Comparison of ENCODE assay signal across 8 cellular contexts in genomic region chr15:89358755-89359439, GRCh38. TPM values are rescaled to one million over a fixed set of nuclear protein-coding genes. Genes with fewer than 3 reads are reported as not detected.
DNase-seq lines count a peak whose midpoint lies in the region; ATAC-seq and TF ChIP-seq lines count a peak whose summit lies in the region.

No MANE protein-coding gene starts in this region.

- ATAC-seq in HG03354 (IDR thresholded peaks at IDR 0.05; ENCODE audit: poor library complexity, severe bottlenecking, unreplicated experiment), result peak; percentile 81
- peak; percentile 89 to 95 (median 92) for ATAC-seq in right lobe of liver

- H3K9me3 ChIP-seq in BLaER1, result no peaks in the 10 kb centered on the region
- H3K9me3 ChIP-seq in right lobe of liver, result no peaks in the 10 kb centered on the region

- H3K4me3 Mint-ChIP-seq in activated CD4-positive, alpha-beta T cell treated with anti-CD3 and anti-CD28 coated beads, Interleukin-2, amount 10 ng/mL, durations not matched to agents 7 days and 5 days, result peak overlapping the region; percentile 74
- peak overlapping the region; percentile 83 for H3K4me3 Mint-ChIP-seq in dendritic cell treated with granulocyte-macrophage colony-stimulating factor and Interleukin-4, amounts not matched to agents 40 ng/mL and 50 ng/mL, for 4 days

- H4K20me1 ChIP-seq in BLaER1, result peaks cover 54% of the 10 kb centered on the region

- intact Hi-C loops in dendritic cell treated with granulocyte-macrophage colony-stimulating factor and Interleukin-4, amounts not matched to agents 40 ng/mL and 50 ng/mL, for 4 days (cut with micrococcal nuclease), result loop anchor here (1.0 to 10.0 kb wide), 4 partner anchors 71 to 196 kb away; no protein-coding TSS in a partner anchor
- intact Hi-C loops in right lobe of liver (cut with DNase I), result loop anchor here in 1 of 2 donors (5.0 kb wide), 1 partner anchor 68 kb away; no protein-coding TSS in a partner anchor

- no peak overlapping the region for H3K27ac Mint-ChIP-seq in activated CD4-positive, alpha-beta T cell treated with anti-CD3 and anti-CD28 coated beads, Interleukin-2, amount 10 ng/mL, durations not matched to agents 7 days and 5 days
- H3K27ac Mint-ChIP-seq in dendritic cell treated with granulocyte-macrophage colony-stimulating factor and Interleukin-4, amounts not matched to agents 40 ng/mL and 50 ng/mL, for 4 days, result no peak overlapping the region

- no peak overlapping the region; the same call in 1 of the 2 replicates for H3K9ac ChIP-seq in BLaER1

- no peaks in the 10 kb centered on the region for H3K36me3 Mint-ChIP-seq in activated CD4-positive, alpha-beta T cell treated with anti-CD3 and anti-CD28 coated beads, Interleukin-2, amount 10 ng/mL, durations not matched to agents 7 days and 5 days (ENCODE audit: low read depth)
- H3K36me3 Mint-ChIP-seq in dendritic cell treated with granulocyte-macrophage colony-stimulating factor and Interleukin-4, amounts not matched to agents 40 ng/mL and 50 ng/mL, for 4 days (ENCODE audit: low read depth), result no peaks in the 10 kb centered on the region

- CTCF ChIA-PET in activated CD4-positive, alpha-beta T cell treated with anti-CD3 and anti-CD28 coated beads, Interleukin-2, amount 10 ng/mL, durations not matched to agents 7 days and 5 days (lab: Charles Lee), result interaction anchor here (0.6 to 5.7 kb wide), 44 partner anchors 8 to 1597 kb away, joined by 3 to 71 read pairs (median 6); partner anchors contain the start of genes ABHD2 and POLG

- POLR2A ChIA-PET in activated CD4-positive, alpha-beta T cell treated with anti-CD3 and anti-CD28 coated beads, Interleukin-2, amount 10 ng/mL, durations not matched to agents 7 days and 5 days (lab: Charles Lee), result no interaction called here

- peak; percentile 95 to 98 (median 96) for TF ChIP-seq CTCF in right lobe of liver (IDR thresholded peaks at IDR 0.05)

- peak overlapping the region; percentile 66 for H3K4me3 ChIP-seq in BLaER1
- peak overlapping the region; percentile 34 to 51 (median 34) for H3K4me3 ChIP-seq in right lobe of liver

- 9% methylated on average over 9 of the region's 68 CpGs for WGBS in right lobe of liver (ENCODE audit: insufficient coverage, low coverage, low lambda C conversion rate, missing lambda C conversion rate)

- H3K27me3 Mint-ChIP-seq in activated CD4-positive, alpha-beta T cell treated with anti-CD3 and anti-CD28 coated beads, Interleukin-2, amount 10 ng/mL, durations not matched to agents 7 days and 5 days, result peaks cover 72% of the 10 kb centered on the region
- peaks cover 89% of the 10 kb centered on the region for H3K27me3 Mint-ChIP-seq in dendritic cell treated with granulocyte-macrophage colony-stimulating factor and Interleukin-4, amounts not matched to agents 40 ng/mL and 50 ng/mL, for 4 days

- no peaks in the 10 kb centered on the region for H3K9me3 Mint-ChIP-seq in activated CD4-positive, alpha-beta T cell treated with anti-CD3 and anti-CD28 coated beads, Interleukin-2, amount 10 ng/mL, durations not matched to agents 7 days and 5 days
- H3K9me3 Mint-ChIP-seq in dendritic cell treated with granulocyte-macrophage colony-stimulating factor and Interleukin-4, amounts not matched to agents 40 ng/mL and 50 ng/mL, for 4 days, result no peaks in the 10 kb centered on the region

- H3K27me3 ChIP-seq in BLaER1 (peaks cover 69% of the 10 kb centered on the region), right lobe of liver (peaks cover 9 to 43% of the 10 kb centered on the region in 2 donors)

- H3K27ac ChIP-seq in BLaER1, result no peak overlapping the region
- H3K27ac ChIP-seq in right lobe of liver, result no peak overlapping the region

- H3K4me2 ChIP-seq in BLaER1, result peak overlapping the region; percentile 85

- H3K36me3 ChIP-seq in BLaER1, result no peaks in the 10 kb centered on the region
- H3K36me3 ChIP-seq in right lobe of liver, result no peaks in the 10 kb centered on the region

- H3K4me1 ChIP-seq in BLaER1 (no peaks in the 10 kb centered on the region; the same call in 1 of the 2 replicates), right lobe of liver (peaks cover 0 to 5% (median 0%) of the 10 kb centered on the region in 4 donors)

- H3K4me1 Mint-ChIP-seq in activated CD4-positive, alpha-beta T cell treated with anti-CD3 and anti-CD28 coated beads, Interleukin-2, amount 10 ng/mL, durations not matched to agents 7 days and 5 days, result peaks cover 10% of the 10 kb centered on the region
- peaks cover 42% of the 10 kb centered on the region for H3K4me1 Mint-ChIP-seq in dendritic cell treated with granulocyte-macrophage colony-stimulating factor and Interleukin-4, amounts not matched to agents 40 ng/mL and 50 ng/mL, for 4 days (ENCODE audit: low read depth)

- TF ChIP-seq POLR2A in right lobe of liver (IDR thresholded peaks at IDR 0.05), result no peak

- peak; percentile 90 for DNase-seq in GM19238 (ENCODE audit: insufficient read length, low spot score)
- peak; percentile 58 to 83 for DNase-seq in NCI-H524 (lab: John Stamatoyannopoulos, UW)
- DNase-seq in activated CD4-positive, alpha-beta T cell treated with anti-CD3 and anti-CD28 coated beads, Interleukin-2, amount 10 ng/mL, durations not matched to agents 7 days and 5 days, result peak; percentile 82
- peak; percentile 77 to 87 (median 78) for DNase-seq in right lobe of liver
- peak; percentile 26 to 86 (median 71) for DNase-seq in stimulated activated CD4-positive, alpha-beta T cell treated with anti-CD3 and anti-CD28 coated beads, TNF-alpha, amount 100 ng/mL, for 1 hour (ENCODE audit: low read depth in 3 of 3, low spot score in 1 of 3)

RNA-seq across cellular contexts. Expression of gene POLG, which starts 24.3 kb away (rescaled TPM):
- total RNA-seq in activated CD4-positive, alpha-beta T cell treated with anti-CD3 and anti-CD28 coated beads, Interleukin-2, amount 10 ng/mL, durations not matched to agents 7 days and 5 days, result 100 to 1,000 TPM in 1 of 2 experiments, 10 to 100 TPM in 1; 85.6 to 105 TPM
- 10 to 100 TPM; 26.3 to 34.7 (median 30.3) TPM for total RNA-seq in right lobe of liver
